8 cellular contexts compared by ENCODE assay signal in genomic region chr12:122064780-122065588, GRCh38. TPM values are rescaled to one million over a fixed set of nuclear protein-coding genes. Genes with fewer than 3 reads are reported as not detected.
DNase-seq lines count a peak whose midpoint lies in the region; ATAC-seq and TF ChIP-seq lines count a peak whose summit lies in the region.

No MANE protein-coding gene starts in this region.

- DNase-seq in A172 (ENCODE audit: low spot score) (peak; percentile 71), HT1080 (ENCODE audit: low read depth) (peak; percentile 93), RWPE2 (ENCODE audit: low spot score) (no peak), fibroblast of pulmonary artery (ENCODE audit: low read depth) (peak; percentile 86), psoas muscle (peak; percentile 67 to 76), NCI-H2171 treated with DMSO at 0.1 percent for 48 hours (lab: John Stamatoyannopoulos, UW) (no peak)
- DNase-seq in stimulated activated naive CD4-positive, alpha-beta T cell treated with Interleukin-2 at 50 U/mL for 16 hours (lab: John Stamatoyannopoulos, UW): no peak

- TF ChIP-seq CTCF in RWPE2 (IDR thresholded peaks at IDR 0.05; ENCODE audit: poor library complexity, severe bottlenecking): no peak
- no peak for TF ChIP-seq CTCF in fibroblast of pulmonary artery (IDR thresholded peaks at IDR 0.05; ENCODE audit: low read length, missing control alignments)
- TF ChIP-seq CTCF in psoas muscle (IDR thresholded peaks at IDR 0.05): no peak

- H3K27ac ChIP-seq in RWPE2 (ENCODE audit: poor library complexity, severe bottlenecking): peak overlapping the region; percentile 92
- peak overlapping the region; percentile 70 for H3K27ac ChIP-seq in psoas muscle

- H3K4me1 ChIP-seq in RWPE2 (ENCODE audit: insufficient read depth, poor library complexity, severe bottlenecking) (peaks cover 29% of the 10 kb centered on the region), psoas muscle (peaks cover 19% of the 10 kb centered on the region)

- intact Hi-C loops in psoas muscle (cut with DNase I): no loop called here

- H3K4me3 ChIP-seq in RWPE2 (ENCODE audit: severe bottlenecking): no peak overlapping the region
- peak overlapping the region; percentile 41 for H3K4me3 ChIP-seq in fibroblast of pulmonary artery (replicated peaks; ENCODE audit: low read depth, low read length)
- peak overlapping the region; percentile 41 for H3K4me3 ChIP-seq in psoas muscle

- 73 to 74% (median 74%) methylated on average over 16 of the region's 16 CpGs for WGBS in psoas muscle, 3 donors

- H3K27me3 ChIP-seq in RWPE2 (ENCODE audit: insufficient read depth, poor library complexity, severe bottlenecking) (no peaks in the 10 kb centered on the region), psoas muscle (ENCODE audit: insufficient read depth in 3 of 3, low read length in 2 of 3) (no peaks in the 10 kb centered on the region)

- H3K9me3 ChIP-seq in RWPE2 (ENCODE audit: severe bottlenecking) (no peaks in the 10 kb centered on the region), psoas muscle (no peaks in the 10 kb centered on the region)

- H3K36me3 ChIP-seq in RWPE2 (ENCODE audit: low read depth): 0 out of 2 replicates have a peak, but pooled peaks cover 3% of the 10 kb centered on the region
- peaks cover 0 to 5% of the 10 kb centered on the region in 2 donors for H3K36me3 ChIP-seq in psoas muscle (ENCODE audit: insufficient read depth in 1 of 2, low read depth in 1 of 2)

- peak; percentile 50; the same call in 2 of the 3 replicates for ATAC-seq in RWPE2 (ENCODE audit: low read depth)
- peak in 3 of 4 donors; percentile 34 to 37 (median 35) for ATAC-seq in psoas muscle
- no peak for ATAC-seq in HG03457 (IDR thresholded peaks at IDR 0.05; ENCODE audit: unreplicated experiment)

RNA-seq across cellular contexts. Expression of gene MLXIP, which starts 13.6 kb away (rescaled TPM):
- 5.4 and 10.1 TPM in 2 replicates for total RNA-seq in A172 (2014; rRNA removed; shearing (Covaris generic))
- total RNA-seq in HT1080 (2014; rRNA removed; shearing (Covaris generic)): 7.8 and 10.9 TPM in 2 replicates
- 14.3 and 18.6 TPM in 2 replicates for polyA plus RNA-seq in HT1080 (2015; cell fraction: cytosol; rRNA removed)
- 30.5 and 36.4 TPM in 2 replicates for polyA plus RNA-seq in HT1080 (2015; cell fraction: nucleus; rRNA removed)
- total RNA-seq in psoas muscle: 100 to 1,000 TPM; 114 to 184 (median 137) TPM
- polyA plus RNA-seq in psoas muscle: 100 to 1,000 TPM in 1 of 3 donors, 10 to 100 TPM in 2; 50.9 to 114 (median 55.0) TPM

RNA-seq across cellular contexts. Expression of gene BCL7A, which starts 43.3 kb away (rescaled TPM):
- total RNA-seq in A172 (2014; rRNA removed; shearing (Covaris generic)): 6.9 and 7.6 TPM in 2 replicates
- 7.2 and 10.3 TPM in 2 replicates for total RNA-seq in HT1080 (2014; rRNA removed; shearing (Covaris generic))
- polyA plus RNA-seq in HT1080 (2015; cell fraction: cytosol; rRNA removed): 12.7 and 14.6 TPM in 2 replicates
- 9.9 and 12.1 TPM in 2 replicates for polyA plus RNA-seq in HT1080 (2015; cell fraction: nucleus; rRNA removed)
- total RNA-seq in psoas muscle: 10 to 100 TPM; 11.3 to 14.3 (median 12.5) TPM
- polyA plus RNA-seq in psoas muscle: 1 to 10 TPM; 3.6 to 8.1 (median 6.5) TPM

Comparison
In these comparisons a context has a peak if more than half of its experiments do, and no peak if none do; other contexts are left out.
1. DNase-seq: peak in A172 (single experiment), HT1080 (single experiment), fibroblast of pulmonary artery (single experiment) and psoas muscle (2 of 2); none in RWPE2 (single experiment), NCI-H2171 treated with DMSO at 0.1 percent for 48 hours (single experiment) and stimulated activated naive CD4-positive, alpha-beta T cell treated with Interleukin-2 at 50 U/mL for 16 hours (single experiment).